Comparison of ENCODE assay signal across 9 cellular contexts in genomic region chr11:110908401-110909106, GRCh38.
DNase-seq lines count a peak whose midpoint lies in the region; ATAC-seq and TF ChIP-seq lines count a peak whose summit lies in the region.
"Had no signal": no experiment of that assay in that cellular context is flagged by ENCODE, and none has a peak within 500 bp of the region (broad histone marks: within the 10 kb centered on the region; RNA-seq: fewer than 3 reads in every experiment).

No MANE protein-coding gene starts in this region.

- H3K4me1 ChIP-seq in RWPE2 (ENCODE audit: insufficient read depth, poor library complexity, severe bottlenecking) (peaks cover 23% of the 10 kb centered on the region), smooth muscle cell (ENCODE audit: low read depth) (no peaks in the 10 kb centered on the region)
- H3K4me1 ChIP-seq: Caco-2 had no signal

- H3K36me3 Mint-ChIP-seq in activated CD4-positive, alpha-beta memory T cell treated with anti-CD3 and anti-CD28 coated beads, Interleukin-2, amount 10 ng/mL, durations not matched to agents 7 days and 5 days (ENCODE audit: low read depth), result peaks cover 2% of the 10 kb centered on the region
- no peaks in the 10 kb centered on the region for H3K36me3 Mint-ChIP-seq in activated CD4-positive, alpha-beta memory T cell treated with anti-CD3 and anti-CD28 coated beads for 36 hours

- intact Hi-C loops in activated CD4-positive, alpha-beta memory T cell treated with anti-CD3 and anti-CD28 coated beads for 36 hours (cut with micrococcal nuclease), result no loop called here

- ATAC-seq in RWPE2 (ENCODE audit: low read depth), result peak; percentile 83

- no peak overlapping the region for H3K4me3 Mint-ChIP-seq in activated CD4-positive, alpha-beta memory T cell treated with anti-CD3 and anti-CD28 coated beads, Interleukin-2, amount 10 ng/mL, durations not matched to agents 7 days and 5 days
- no peak overlapping the region for H3K4me3 Mint-ChIP-seq in activated CD4-positive, alpha-beta memory T cell treated with anti-CD3 and anti-CD28 coated beads for 36 hours

- H4K20me1 ChIP-seq in smooth muscle cell (ENCODE audit: low read depth), result no peaks in the 10 kb centered on the region

- peak overlapping the region; percentile 22 for H3K4me2 ChIP-seq in smooth muscle cell

- H3K4me1 Mint-ChIP-seq in activated CD4-positive, alpha-beta memory T cell treated with anti-CD3 and anti-CD28 coated beads, Interleukin-2, amount 10 ng/mL, durations not matched to agents 7 days and 5 days, result peaks cover 19% of the 10 kb centered on the region
- H3K4me1 Mint-ChIP-seq in activated CD4-positive, alpha-beta memory T cell treated with anti-CD3 and anti-CD28 coated beads for 36 hours (ENCODE audit: low read depth), result peaks cover 23% of the 10 kb centered on the region

- H3K27me3 ChIP-seq in RWPE2 (ENCODE audit: insufficient read depth, poor library complexity, severe bottlenecking), result no peaks in the 10 kb centered on the region
- no peaks in the 10 kb centered on the region for H3K27me3 ChIP-seq in smooth muscle cell (ENCODE audit: low read depth)

- WGBS in smooth muscle cell (ENCODE audit: low lambda C conversion rate), result 66% methylated on average over 3 of the region's 3 CpGs

- peak overlapping the region; percentile 31 for H3K27ac Mint-ChIP-seq in activated CD4-positive, alpha-beta memory T cell treated with anti-CD3 and anti-CD28 coated beads, Interleukin-2, amount 10 ng/mL, durations not matched to agents 7 days and 5 days
- no peak overlapping the region for H3K27ac Mint-ChIP-seq in activated CD4-positive, alpha-beta memory T cell treated with anti-CD3 and anti-CD28 coated beads for 36 hours

- no peaks in the 10 kb centered on the region for H3K9me3 ChIP-seq in RWPE2 (ENCODE audit: severe bottlenecking)
- no peaks in the 10 kb centered on the region for H3K9me3 ChIP-seq in smooth muscle cell (replicated peaks; ENCODE audit: low read depth)
- H3K9me3 ChIP-seq: Caco-2 had no signal

- TF ChIP-seq CTCF in RWPE2 (IDR thresholded peaks at IDR 0.05; ENCODE audit: poor library complexity, severe bottlenecking), result no peak
- TF ChIP-seq CTCF in smooth muscle cell (IDR thresholded peaks at IDR 0.05; ENCODE audit: borderline replicate concordance, insufficient read depth, poor library complexity, severe bottlenecking), result no peak

- CTCF ChIA-PET in activated CD4-positive, alpha-beta memory T cell treated with anti-CD3 and anti-CD28 coated beads, Interleukin-2, amount 10 ng/mL, durations not matched to agents 7 days and 5 days (lab: Charles Lee), result no interaction called here
- CTCF ChIA-PET in activated CD4-positive, alpha-beta memory T cell treated with anti-CD3 and anti-CD28 coated beads for 36 hours (lab: Charles Lee), result no interaction called here

- DNase-seq in activated CD4-positive, alpha-beta memory T cell treated with anti-CD3 and anti-CD28 coated beads, Interleukin-2, amount 10 ng/mL, durations not matched to agents 7 days and 5 days, result peak; percentile 17
- DNase-seq in activated CD4-positive, alpha-beta memory T cell treated with anti-CD3 and anti-CD28 coated beads for 36 hours, result no peak
- peak; percentile 63 for DNase-seq in RWPE2 (ENCODE audit: low spot score)
- peak; percentile 80 for DNase-seq in fibroblast of peridontal ligament (ENCODE audit: extremely low read depth)
- no peak for DNase-seq in smooth muscle cell (lab: John Stamatoyannopoulos, UW; ENCODE audit: unreplicated experiment)
- DNase-seq in GDM1 (lab: John Stamatoyannopoulos, UW), result no peak
- DNase-seq in NCI-H2107 treated with DMSO at 0.1 percent for 48 hours (lab: John Stamatoyannopoulos, UW; ENCODE audit: unreplicated experiment), result no peak
- no peak for DNase-seq in NCI-H2107 (lab: John Stamatoyannopoulos, UW)
- DNase-seq: Caco-2 had no signal

- H3K4me3 ChIP-seq in RWPE2 (ENCODE audit: severe bottlenecking) (no peak overlapping the region), smooth muscle cell (no peak overlapping the region)

- H3K27me3 Mint-ChIP-seq in activated CD4-positive, alpha-beta memory T cell treated with anti-CD3 and anti-CD28 coated beads, Interleukin-2, amount 10 ng/mL, durations not matched to agents 7 days and 5 days, result no peaks in the 10 kb centered on the region
- H3K27me3 Mint-ChIP-seq in activated CD4-positive, alpha-beta memory T cell treated with anti-CD3 and anti-CD28 coated beads for 36 hours, result no peaks in the 10 kb centered on the region

- H3K27ac ChIP-seq in RWPE2 (ENCODE audit: poor library complexity, severe bottlenecking) (peak overlapping the region; percentile 34), smooth muscle cell (ENCODE audit: low read depth) (peak overlapping the region; percentile 88)

- H3F3A ChIP-seq in smooth muscle cell (ENCODE audit: low read depth), result no peaks in the 10 kb centered on the region

- peak overlapping the region; percentile 53 for H3K9ac ChIP-seq in smooth muscle cell (ENCODE audit: low read depth)

- H3K79me2 ChIP-seq in smooth muscle cell (ENCODE audit: low read depth), result no peaks in the 10 kb centered on the region

- H3K36me3 ChIP-seq in RWPE2 (ENCODE audit: low read depth) (no peaks in the 10 kb centered on the region), smooth muscle cell (ENCODE audit: low read depth) (no peaks in the 10 kb centered on the region)

- H3K9me3 Mint-ChIP-seq in activated CD4-positive, alpha-beta memory T cell treated with anti-CD3 and anti-CD28 coated beads, Interleukin-2, amount 10 ng/mL, durations not matched to agents 7 days and 5 days, result peaks cover 2% of the 10 kb centered on the region
- H3K9me3 Mint-ChIP-seq in activated CD4-positive, alpha-beta memory T cell treated with anti-CD3 and anti-CD28 coated beads for 36 hours, result no peaks in the 10 kb centered on the region

- H2AFZ ChIP-seq in smooth muscle cell (ENCODE audit: low read depth), result no peak overlapping the region

- POLR2A ChIA-PET in activated CD4-positive, alpha-beta memory T cell treated with anti-CD3 and anti-CD28 coated beads, Interleukin-2, amount 10 ng/mL, durations not matched to agents 7 days and 5 days (lab: Charles Lee), result interaction anchor here (0.8 kb wide), 1 partner anchor 479 kb away, joined by 3 read pairs; the partner anchor contains the start of gene FDX1
- POLR2A ChIA-PET in activated CD4-positive, alpha-beta memory T cell treated with anti-CD3 and anti-CD28 coated beads for 36 hours (lab: Charles Lee), result no interaction called here

Comparison
In these comparisons a context has a peak if more than half of its experiments do, and no peak if none do; other contexts are left out.
1. DNase-seq: peak in activated CD4-positive, alpha-beta memory T cell treated with anti-CD3 and anti-CD28 coated beads, Interleukin-2, amount 10 ng/mL, durations not matched to agents 7 days and 5 days (single experiment), RWPE2 (single experiment) and fibroblast of peridontal ligament (single experiment); none in activated CD4-positive, alpha-beta memory T cell treated with anti-CD3 and anti-CD28 coated beads for 36 hours (single experiment), smooth muscle cell (single experiment), GDM1 (single experiment), NCI-H2107 treated with DMSO at 0.1 percent for 48 hours (single experiment) and NCI-H2107 (single experiment).